Comparison of ENCODE assay signal across 28 cellular contexts in the genomic region with DNA sequence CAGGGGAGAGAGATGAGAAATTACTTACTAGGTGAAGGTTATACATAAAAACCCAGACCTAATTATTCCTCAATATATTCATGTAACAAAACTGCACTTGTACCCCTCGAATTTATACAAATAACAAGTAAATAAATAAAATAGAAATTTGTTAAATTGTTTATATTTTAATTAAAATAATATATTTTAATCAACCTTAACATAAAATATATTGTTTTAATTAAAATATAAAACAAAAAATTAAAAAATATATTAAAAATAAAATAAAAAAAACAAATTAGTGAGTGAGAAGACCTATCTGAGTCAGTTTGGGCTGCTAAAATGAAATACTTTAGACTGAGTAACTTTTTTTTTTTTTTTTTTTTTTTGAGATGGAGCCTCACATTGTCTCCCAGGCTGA.
"Had no signal": no experiment of that assay in that cellular context is flagged by ENCODE, and none has a peak within 500 bp of the region (broad histone marks: within the 10 kb centered on the region; RNA-seq: fewer than 3 reads in every experiment).

No MANE protein-coding gene starts in this region.

- H3K27me3 Mint-ChIP-seq: activated B cell treated with CpG ODN at 0.5 μM for 24 hours; activated CD8-positive, alpha-beta T cell treated with anti-CD3 and anti-CD28 coated beads for 36 hours; activated naive CD4-positive, alpha-beta T cell treated with anti-CD3 and anti-CD28 coated beads, Interleukin-2, amount 50 U/mL, for 24 hours; activated naive CD8-positive, alpha-beta T cell treated with anti-CD3 and anti-CD28 coated beads for 36 hours; activated naive CD8-positive, alpha-beta T cell treated with anti-CD3 and anti-CD28 coated beads, Interleukin-2, amount 50 U/mL, for 24 hours; activated T-helper 17 cell treated with anti-CD3 and anti-CD28 coated beads, Interleukin-2, amount 50 U/mL, for 72 hours had no signal

- H3K4me1 ChIP-seq: adrenal gland, body of pancreas, colonic mucosa, gastrocnemius medialis had no signal

- H3K36me3 Mint-ChIP-seq: activated naive CD4-positive, alpha-beta T cell treated with anti-CD3 and anti-CD28 coated beads, Interleukin-2, amount 50 U/mL, for 24 hours; activated naive CD8-positive, alpha-beta T cell treated with anti-CD3 and anti-CD28 coated beads for 36 hours had no signal

- DNase-seq: activated B cell treated with CpG ODN at 0.5 μM for 24 hours; activated CD4-positive, alpha-beta T cell treated with anti-CD3 and anti-CD28 coated beads for 48 hours; activated CD4-positive, alpha-beta T cell treated with anti-CD3 and anti-CD28 coated beads, Interleukin-2, amount 50 U/mL, for 1 hour; activated CD4-positive, alpha-beta T cell treated with anti-CD3 and anti-CD28 coated beads, Interleukin-2, amount 50 U/mL, for 48 hours; activated CD8-positive, alpha-beta memory T cell treated with anti-CD3 and anti-CD28 coated beads for 24 hours; activated CD8-positive, alpha-beta T cell treated with anti-CD3 and anti-CD28 coated beads for 36 hours; activated effector memory CD4-positive, alpha-beta T cell treated with Interleukin-2 at 50 U/mL for 16 hours; activated gamma-delta T cell treated with Interleukin-2 at 50 U/mL for 16 hours; activated naive CD4-positive, alpha-beta T cell treated with Interleukin-2 at 50 U/mL for 16 hours; activated naive CD8-positive, alpha-beta T cell treated with anti-CD3 and anti-CD28 coated beads for 36 hours; activated naive CD8-positive, alpha-beta T cell treated with anti-CD3 and anti-CD28 coated beads, Interleukin-2, amount 50 U/mL, for 24 hours; activated T-cell treated with anti-CD3 and anti-CD28 coated beads, Interleukin-2, amount 50 U/mL, for 4 hours; adrenal gland; amygdala; aorta; body of pancreas; caudate nucleus; colonic mucosa; effector CD8-positive, alpha-beta T cell; foreskin fibroblast; gastrocnemius medialis; glutamatergic neuron; T-helper 2 cell had no signal

- H3K27ac ChIP-seq: adrenal gland, body of pancreas, colonic mucosa, gastrocnemius medialis, VCaP had no signal

- H3K36me3 ChIP-seq: adrenal gland, colonic mucosa, gastrocnemius medialis had no signal

- H3K4me3 ChIP-seq: adrenal gland, body of pancreas, colonic mucosa, gastrocnemius medialis had no signal

- H3K27me3 ChIP-seq: adrenal gland, body of pancreas, colonic mucosa, gastrocnemius medialis had no signal

- H3K27ac Mint-ChIP-seq: activated B cell treated with CpG ODN at 0.5 μM for 24 hours; activated CD8-positive, alpha-beta T cell treated with anti-CD3 and anti-CD28 coated beads for 36 hours; activated naive CD4-positive, alpha-beta T cell treated with anti-CD3 and anti-CD28 coated beads, Interleukin-2, amount 50 U/mL, for 24 hours; activated naive CD8-positive, alpha-beta T cell treated with anti-CD3 and anti-CD28 coated beads for 36 hours; activated naive CD8-positive, alpha-beta T cell treated with anti-CD3 and anti-CD28 coated beads, Interleukin-2, amount 50 U/mL, for 24 hours; activated T-helper 17 cell treated with anti-CD3 and anti-CD28 coated beads, Interleukin-2, amount 50 U/mL, for 72 hours had no signal

- H3K4me1 Mint-ChIP-seq: activated B cell treated with CpG ODN at 0.5 μM for 24 hours; activated naive CD4-positive, alpha-beta T cell treated with anti-CD3 and anti-CD28 coated beads, Interleukin-2, amount 50 U/mL, for 24 hours; activated naive CD8-positive, alpha-beta T cell treated with anti-CD3 and anti-CD28 coated beads for 36 hours; activated naive CD8-positive, alpha-beta T cell treated with anti-CD3 and anti-CD28 coated beads, Interleukin-2, amount 50 U/mL, for 24 hours; activated T-helper 17 cell treated with anti-CD3 and anti-CD28 coated beads, Interleukin-2, amount 50 U/mL, for 72 hours had no signal

- H3K4me3 Mint-ChIP-seq: activated B cell treated with CpG ODN at 0.5 μM for 24 hours; activated CD8-positive, alpha-beta T cell treated with anti-CD3 and anti-CD28 coated beads for 36 hours; activated naive CD4-positive, alpha-beta T cell treated with anti-CD3 and anti-CD28 coated beads, Interleukin-2, amount 50 U/mL, for 24 hours; activated naive CD8-positive, alpha-beta T cell treated with anti-CD3 and anti-CD28 coated beads for 36 hours; activated naive CD8-positive, alpha-beta T cell treated with anti-CD3 and anti-CD28 coated beads, Interleukin-2, amount 50 U/mL, for 24 hours; activated T-cell treated with anti-CD3 and anti-CD28 coated beads, Interleukin-2, amount 50 U/mL, for 4 hours; activated T-helper 17 cell treated with anti-CD3 and anti-CD28 coated beads, Interleukin-2, amount 50 U/mL, for 72 hours had no signal

- ATAC-seq: activated CD4-positive, CD25-positive, alpha-beta regulatory T cell treated with anti-CD3 and anti-CD28 coated beads, Interleukin-2, amount 50 U/mL, for 24 hours; activated CD8-positive, alpha-beta T cell treated with anti-CD3 and anti-CD28 coated beads for 36 hours; activated naive CD8-positive, alpha-beta T cell treated with anti-CD3 and anti-CD28 coated beads, Interleukin-2, amount 50 U/mL, for 24 hours; activated T-cell treated with anti-CD3 and anti-CD28 coated beads, Interleukin-2, amount 50 U/mL, for 4 hours; activated T-helper 17 cell treated with anti-CD3 and anti-CD28 coated beads, Interleukin-2, amount 50 U/mL, for 72 hours; body of pancreas; esophagus mucosa; gastrocnemius medialis had no signal

- H3K9me3 ChIP-seq: adrenal gland, body of pancreas, colonic mucosa, gastrocnemius medialis had no signal

- H3K9me3 Mint-ChIP-seq: activated B cell treated with CpG ODN at 0.5 μM for 24 hours had no signal
